ENCODE assay signal across 25 cellular contexts in genomic region chr20:14956026-14956425, GRCh38.
A peak's percentile ranks its signal among the peaks of the same experiment; 100 is the strongest.
DNase-seq lines count a peak whose midpoint lies in the region; ATAC-seq and TF ChIP-seq lines count a peak whose summit lies in the region.
"Had no signal": no experiment of that assay in that cellular context is flagged by ENCODE, and none has a peak within 500 bp of the region (broad histone marks: within the 10 kb centered on the region; RNA-seq: fewer than 3 reads in every experiment).

No MANE protein-coding gene starts in this region.

- POLR2A ChIA-PET in PC-9 (lab: Charles Lee; ENCODE audit: unreplicated experiment): no interaction called here

- TF ChIP-seq CTCF in PC-9 (conservative IDR thresholded peaks at IDR 0.05) (no peak), GM20000 (IDR thresholded peaks at IDR 0.05; ENCODE audit: extremely low read depth, missing control alignments) (no peak)

- BruUV-seq in PC-9 (replicated peaks; lab: Mats Ljungman, UMichigan): no TSS peak

- DNase-seq in NCI-H1436 (lab: John Stamatoyannopoulos, UW) (peak; percentile 4), NCI-H1436 treated with DMSO at 0.1 percent for 48 hours (lab: John Stamatoyannopoulos, UW) (no peak), H4 (ENCODE audit: low spot score) (peak; percentile 42), PC-9 (no peak), GM20000 (ENCODE audit: low spot score) (no peak)
- DNase-seq: AML-193; CD4-positive, alpha-beta T cell; glutamatergic neuron; islet precursor cell; NCI-H1048; NCI-H510A treated with DMSO at 0.1 percent for 48 hours; RPMI8226; spleen; stimulated activated CD4-positive, alpha-beta T cell treated with anti-CD3 and anti-CD28 coated beads, Interleukin-2, amount 100 ng/mL, for 48 hours; trophoblast cell had no signal

- WGBS in mesodermal cell (ENCODE audit: insufficient coverage in 2 of 2), 2 experiments: 100% methylated on average over 1 of the region's 3 CpGs; no CpG with 5 or more reads in 1 of the 2 experiments

- H3K27me3 ChIP-seq in PC-9 (ENCODE audit: insufficient read depth, low read depth): no peaks in the 10 kb centered on the region
- H3K27me3 ChIP-seq: breast epithelium, right atrium auricular region, spleen had no signal

- no peak overlapping the region for H2AFZ ChIP-seq in PC-9

- H3K27ac ChIP-seq in PC-9: peak overlapping the region; percentile 63
- peak overlapping the region; percentile 16 for H3K27ac ChIP-seq in mesodermal cell (ENCODE audit: low read depth, low read length, severe bottlenecking)
- H3K27ac ChIP-seq: breast epithelium, epithelial cell of prostate, HL-60, right atrium auricular region, spleen had no signal

- H3K9me3 ChIP-seq in PC-9 (ENCODE audit: insufficient read depth, low read depth) (no peaks in the 10 kb centered on the region), mesodermal cell (ENCODE audit: control insufficient read depth, low read length) (no peaks in the 10 kb centered on the region)
- H3K9me3 ChIP-seq: breast epithelium, HAP-1, right atrium auricular region had no signal

- no peaks in the 10 kb centered on the region for H3K9me2 ChIP-seq in PC-9 (ENCODE audit: insufficient read depth)

- intact Hi-C loops in PC-9 (cut with micrococcal nuclease; ENCODE audit: unreplicated experiment): no loop called here

- H3K4me1 ChIP-seq in PC-9 (replicated peaks; ENCODE audit: insufficient read depth) (peaks cover 28% of the 10 kb centered on the region), mesodermal cell (ENCODE audit: control insufficient read depth, insufficient read depth, low read length, poor library complexity, severe bottlenecking) (peaks cover 14% of the 10 kb centered on the region)
- H3K4me1 ChIP-seq: breast epithelium, HAP-1, right atrium auricular region had no signal

- no peak for ATAC-seq in GM18909 (IDR thresholded peaks at IDR 0.05; ENCODE audit: poor library complexity, unreplicated experiment)
- ATAC-seq in GM19455 (IDR thresholded peaks at IDR 0.05; ENCODE audit: unreplicated experiment): no peak
- ATAC-seq: activated CD8-positive, alpha-beta T cell treated with anti-CD3 and anti-CD28 coated beads, Interleukin-2, amount 10 ng/mL, durations not matched to agents 7 days and 5 days; naive thymus-derived CD8-positive, alpha-beta T cell had no signal

- no peaks in the 10 kb centered on the region for H4K20me1 ChIP-seq in PC-9 (ENCODE audit: insufficient read depth)

- peak overlapping the region; percentile 48 for H3K4me2 ChIP-seq in PC-9

- no peaks in the 10 kb centered on the region for H3K79me2 ChIP-seq in PC-9 (ENCODE audit: low read depth)

- H3K36me3 ChIP-seq in PC-9 (ENCODE audit: low read depth) (no peaks in the 10 kb centered on the region), mesodermal cell (ENCODE audit: control insufficient read depth, insufficient read depth, low read length) (no peaks in the 10 kb centered on the region)
- H3K36me3 ChIP-seq: breast epithelium, HAP-1, right atrium auricular region, spleen had no signal

- CTCF ChIA-PET in PC-9 (lab: Charles Lee): no interaction called here

- H3K4me3 ChIP-seq in PC-9 (no peak overlapping the region), mesodermal cell (ENCODE audit: extremely low read depth, insufficient read depth, low read length, poor library complexity, severe bottlenecking) (no peak overlapping the region)
- H3K4me3 ChIP-seq: breast epithelium, HAP-1, right atrium auricular region, spleen had no signal

- H3F3A ChIP-seq in PC-9 (ENCODE audit: insufficient read depth, low read depth): no peaks in the 10 kb centered on the region; the same call in 1 of the 2 replicates

Comparison
In these comparisons a context has a peak if more than half of its experiments do, and no peak if none do; other contexts are left out.
1. DNase-seq: peak in NCI-H1436 (single experiment) and H4 (single experiment); none in NCI-H1436 treated with DMSO at 0.1 percent for 48 hours (single experiment), PC-9 (0 of 2) and GM20000 (single experiment).